Comparison of ENCODE assay signal across 8 cellular contexts in the genomic region with DNA sequence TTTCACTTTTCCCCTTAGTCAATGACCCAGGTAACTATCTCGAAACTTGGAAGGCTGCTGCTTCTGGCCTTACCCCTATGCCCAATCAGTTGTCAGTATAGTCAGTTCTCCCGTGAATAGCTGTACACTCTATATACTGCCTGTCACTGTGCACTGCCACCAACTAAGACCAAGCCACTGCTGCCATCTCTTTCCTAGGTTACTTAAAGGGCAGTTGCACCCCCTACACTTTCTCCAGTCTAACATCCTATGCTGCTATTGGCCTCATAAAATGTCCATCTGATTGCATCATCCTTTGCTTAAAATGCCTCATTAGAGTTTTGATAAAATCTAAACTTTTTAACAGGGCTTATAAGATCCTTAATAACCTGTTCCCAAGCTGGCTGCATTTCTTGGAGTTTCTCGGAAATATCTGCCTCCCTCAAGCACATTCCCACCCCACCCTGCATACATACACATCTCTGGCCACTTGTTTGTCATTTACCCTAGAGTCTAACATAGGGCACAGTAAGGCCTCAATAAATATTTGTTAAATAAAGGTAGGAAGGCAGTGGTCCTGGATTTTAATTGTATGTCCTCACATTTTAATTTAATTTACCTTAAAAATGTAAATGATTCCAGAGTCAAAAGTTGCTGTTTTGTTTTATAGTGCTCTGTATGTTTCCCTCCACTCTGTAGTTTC. TPM values are rescaled to one million over a fixed set of nuclear protein-coding genes. Genes with fewer than 3 reads are reported as not detected.
DNase-seq lines count a peak whose midpoint lies in the region; ATAC-seq and TF ChIP-seq lines count a peak whose summit lies in the region.

No MANE protein-coding gene starts in this region.

- H3K9me3 Mint-ChIP-seq in WTC11: no peaks in the 10 kb centered on the region
- no peaks in the 10 kb centered on the region for H3K9me3 Mint-ChIP-seq in naive thymus-derived CD8-positive, alpha-beta T cell

- no peak for TF ChIP-seq CTCF in WTC11 (IDR thresholded peaks at IDR 0.05)

- DNase-seq in WTC11 (ENCODE audit: low spot score) (no peak), NCI-H2029 treated with DMSO at 0.1 percent for 48 hours (lab: John Stamatoyannopoulos, UW) (no peak)
- DNase-seq in naive thymus-derived CD8-positive, alpha-beta T cell: no peak

- H3K27me3 Mint-ChIP-seq in WTC11 (ENCODE audit: low read depth): no peaks in the 10 kb centered on the region
- H3K27me3 Mint-ChIP-seq in naive thymus-derived CD8-positive, alpha-beta T cell: no peaks in the 10 kb centered on the region

- no peaks in the 10 kb centered on the region for H3K36me3 Mint-ChIP-seq in WTC11
- H3K36me3 Mint-ChIP-seq in naive thymus-derived CD8-positive, alpha-beta T cell: peaks cover 0 to 13% (median 0%) of the 10 kb centered on the region in 3 donors

- no peak for TF ChIP-seq POLR2A in GM18505 (IDR thresholded peaks at IDR 0.05; ENCODE audit: borderline replicate concordance, extremely low read depth, insufficient read depth, insufficient read length)

- ATAC-seq in GM18505 (IDR thresholded peaks at IDR 0.05; ENCODE audit: unreplicated experiment) (peak; percentile 67), HG02678 (IDR thresholded peaks at IDR 0.05; ENCODE audit: unreplicated experiment) (peak; percentile 58), WTC11 (no peak; the same call in 1 of the 2 replicates), HG02840 (IDR thresholded peaks at IDR 0.05; ENCODE audit: low FRiP score, unreplicated experiment) (no peak), HG03280 (IDR thresholded peaks at IDR 0.05; ENCODE audit: unreplicated experiment) (no peak), HG02623 (IDR thresholded peaks at IDR 0.05; ENCODE audit: unreplicated experiment) (no peak)
- no peak for ATAC-seq in naive thymus-derived CD8-positive, alpha-beta T cell

- H3K4me3 Mint-ChIP-seq in WTC11: no peak overlapping the region
- peak overlapping the region in 9 of 10 donors; percentile 11 to 81 (median 54) for H3K4me3 Mint-ChIP-seq in naive thymus-derived CD8-positive, alpha-beta T cell

- POLR2A ChIA-PET in WTC11 (lab: Charles Lee): no interaction called here
- POLR2A ChIA-PET in naive thymus-derived CD8-positive, alpha-beta T cell (lab: Charles Lee): interaction anchor here (0.5 to 3.7 kb wide), 6 partner anchors 10 to 79 kb away, joined by 3 to 15 read pairs (median 4); no protein-coding TSS in a partner anchor

- CTCF ChIA-PET in WTC11 (lab: Charles Lee): interaction anchor here (1.0 kb wide), 1 partner anchor 10 kb away, joined by 3 read pairs; no protein-coding TSS in a partner anchor

- peaks cover 70% of the 10 kb centered on the region for H3K4me1 Mint-ChIP-seq in WTC11
- peaks cover 64 to 96% (median 90%) of the 10 kb centered on the region in 4 donors for H3K4me1 Mint-ChIP-seq in naive thymus-derived CD8-positive, alpha-beta T cell

- peak overlapping the region; percentile 57 for H3K27ac Mint-ChIP-seq in WTC11
- peak overlapping the region; percentile 81 to 96 (median 93) for H3K27ac Mint-ChIP-seq in naive thymus-derived CD8-positive, alpha-beta T cell

TF ChIP-seq in WTC11, 78 proteins besides CTCF, POLR2A, EP300 and RAD21:
- no peak for TF ChIP-seq ZBTB21 (CRISPR knock-in tag; IDR thresholded peaks at IDR 0.05; ENCODE audit: borderline replicate concordance)
- 0 out of 2 replicates have a peak, but pooled peaks have one; percentile 34 for TF ChIP-seq GABPB1 (CRISPR knock-in tag; IDR thresholded peaks at IDR 0.05)
- TF ChIP-seq, protein P1, sequence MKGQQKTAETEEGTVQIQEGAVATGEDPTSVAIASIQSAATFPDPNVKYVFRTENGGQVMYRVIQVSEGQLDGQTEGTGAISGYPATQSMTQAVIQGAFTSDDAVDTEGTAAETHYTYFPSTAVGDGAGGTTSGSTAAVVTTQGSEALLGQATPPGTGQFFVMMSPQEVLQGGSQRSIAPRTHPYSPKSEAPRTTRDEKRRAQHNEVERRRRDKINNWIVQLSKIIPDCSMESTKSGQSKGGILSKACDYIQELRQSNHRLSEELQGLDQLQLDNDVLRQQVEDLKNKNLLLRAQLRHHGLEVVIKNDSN (CRISPR knock-in tag; IDR thresholded peaks at IDR 0.05): no peak
- no peak for TF ChIP-seq CREM (CRISPR knock-in tag; IDR thresholded peaks at IDR 0.05)

RNA-seq across cellular contexts. Expression of a gene that starts 32.7 kb away (rescaled TPM):
- total RNA-seq in WTC11 (2021): 18.1 to 24.1 TPM (median 19.9 TPM) in 3 replicates
- 100 to 1,000 TPM; 176 to 177 TPM for total RNA-seq in naive thymus-derived CD8-positive, alpha-beta T cell
- polyA plus RNA-seq in naive thymus-derived CD8-positive, alpha-beta T cell: 100 to 1,000 TPM; 175 to 220 (median 188) TPM

Comparison
In these comparisons a context has a peak if more than half of its experiments do, and no peak if none do; other contexts are left out.
1. ATAC-seq: peak in GM18505 (single experiment) and HG02678 (single experiment); none in WTC11 (single experiment), naive thymus-derived CD8-positive, alpha-beta T cell (0 of 2), HG02840 (single experiment), HG03280 (single experiment) and HG02623 (single experiment).